8 cellular contexts compared by ENCODE assay signal in the genomic region with DNA sequence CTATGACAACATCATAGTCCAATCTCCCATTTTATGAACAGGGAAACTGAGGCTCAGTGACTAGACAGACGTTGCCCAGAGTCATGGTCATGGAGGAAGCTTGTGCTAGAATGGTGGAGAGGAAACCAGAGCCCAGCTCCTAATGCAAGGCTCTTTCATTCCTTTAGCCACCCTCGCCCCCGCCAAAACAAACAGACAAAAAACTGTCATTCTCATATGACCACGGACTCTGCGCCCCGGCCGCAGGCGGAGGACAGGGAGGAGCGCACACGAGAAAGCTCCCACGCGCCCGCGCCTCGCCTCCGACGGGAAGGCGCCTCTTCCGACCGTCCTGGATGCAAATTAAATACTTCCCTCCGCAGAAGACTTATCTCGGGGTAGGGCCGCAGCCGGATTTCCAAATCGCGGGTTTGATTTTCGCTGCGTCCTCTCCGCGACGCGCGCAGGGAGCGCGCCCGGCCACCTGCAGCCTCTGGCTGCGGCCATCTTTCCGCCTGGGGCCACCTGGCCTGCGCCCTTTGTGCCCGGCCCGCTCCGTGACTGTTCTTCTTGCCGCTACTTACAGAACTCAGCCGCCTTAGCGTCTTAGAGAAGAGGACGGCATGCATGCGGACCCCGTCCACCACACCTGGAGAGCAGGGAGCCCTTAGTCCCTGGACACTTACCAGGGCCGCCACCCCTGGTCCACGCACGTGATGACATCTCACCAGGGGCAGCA. TPM values are rescaled to one million over a fixed set of nuclear protein-coding genes. Genes with fewer than 3 reads are reported as not detected.
A peak's percentile ranks its signal among the peaks of the same experiment; 100 is the strongest.
DNase-seq lines count a peak whose midpoint lies in the region; ATAC-seq and TF ChIP-seq lines count a peak whose summit lies in the region.

No MANE protein-coding gene starts in this region.

- ATAC-seq in GM19463 (IDR thresholded peaks at IDR 0.05; ENCODE audit: unreplicated experiment) = peak; percentile 13

- H3K9me3 ChIP-seq in WERI-Rb-1 (ENCODE audit: severe bottlenecking) = no peaks in the 10 kb centered on the region

- H3K4me3 ChIP-seq in cardiac fibroblast (replicated peaks in 1 of 2; ENCODE audit: low read depth in 2 of 2, low read length in 2 of 2) (peak overlapping the region; percentile 64 to 69), kidney epithelial cell (ENCODE audit: low read depth, low read length) (peak overlapping the region; percentile 88), WERI-Rb-1 (ENCODE audit: low read depth, low read length) (no peak overlapping the region)

- DNase-seq in COLO668 (lab: John Stamatoyannopoulos, UW; ENCODE audit: unreplicated experiment) (peak; percentile 75), HUDEP-2 (lab: John Stamatoyannopoulos, UW; ENCODE audit: unreplicated experiment in 76 of 76) (peak in 41 of 76 experiments; percentile 13 to 74 (median 46)), T-helper 22 cell (ENCODE audit: low read depth) (peak; percentile 14), cardiac fibroblast (ENCODE audit: low read depth in 2 of 2) (peak; percentile 62 to 65), kidney epithelial cell (ENCODE audit: low read depth) (no peak), WERI-Rb-1 (no peak)
- DNase-seq in stimulated activated CD4-positive, alpha-beta T cell treated with anti-CD3 and anti-CD28 coated beads, Interleukin-2, amount 100 ng/mL, for 48 hours = peak; percentile 30 to 39

- H3K36me3 ChIP-seq in kidney epithelial cell (ENCODE audit: control insufficient read depth, insufficient read depth, low read length) = no peaks in the 10 kb centered on the region
- no peaks in the 10 kb centered on the region for H3K36me3 ChIP-seq in WERI-Rb-1

- no peak overlapping the region for H3K27ac ChIP-seq in WERI-Rb-1

- H3K27me3 ChIP-seq in kidney epithelial cell (ENCODE audit: control insufficient read depth, insufficient read depth, low read length) (no peaks in the 10 kb centered on the region), WERI-Rb-1 (ENCODE audit: insufficient read depth, low read depth, severe bottlenecking) (no peaks in the 10 kb centered on the region)

- TF ChIP-seq CTCF in cardiac fibroblast (IDR thresholded peaks at IDR 0.05; ENCODE audit: low read depth, low read length) = no peak
- TF ChIP-seq CTCF in kidney epithelial cell (IDR thresholded peaks at IDR 0.05; ENCODE audit: insufficient read depth, low read length, poor library complexity, severe bottlenecking) = no peak
- TF ChIP-seq CTCF in WERI-Rb-1 (IDR thresholded peaks at IDR 0.05; ENCODE audit: low read depth, low read length) = no peak

RNA-seq across cellular contexts. Expression of a gene that starts 0.6 kb away (rescaled TPM):
- total RNA-seq in kidney epithelial cell = 273 and 324 TPM in 2 replicates

Comparison
In these comparisons a context has a peak if more than half of its experiments do, and no peak if none do; other contexts are left out.
1. DNase-seq: peak in COLO668 (single experiment), HUDEP-2 (41 of 76), T-helper 22 cell (single experiment), cardiac fibroblast (2 of 2) and stimulated activated CD4-positive, alpha-beta T cell treated with anti-CD3 and anti-CD28 coated beads, Interleukin-2, amount 100 ng/mL, for 48 hours (2 of 2); none in kidney epithelial cell (single experiment) and WERI-Rb-1 (single experiment).